1 cellular context compared by ENCODE assay signal in genomic region chr19:38649305-38650179, GRCh38.
A peak's percentile ranks its signal among the peaks of the same experiment; 100 is the strongest.
TF ChIP-seq lines count a peak whose summit lies in the region.

No MANE protein-coding gene starts in this region.

TF ChIP-seq in HepG2, 621 proteins besides CTCF, POLR2A, EP300 and RAD21 (continued from another document and continues in another):
- peak; percentile 88 for TF ChIP-seq PAXIP1 (CRISPR knock-in tag; conservative IDR thresholded peaks at IDR 0.05)
- no peak for TF ChIP-seq CCDC6 (CRISPR knock-in tag; IDR thresholded peaks at IDR 0.05)
- no peak for TF ChIP-seq SYNCRIP (IDR thresholded peaks at IDR 0.05; ENCODE audit: insufficient read depth, low read depth, low read length)
- TF ChIP-seq PRDM15 (CRISPR knock-in tag; IDR thresholded peaks at IDR 0.05), result peak; percentile 66; the same call in 1 of the 2 replicates
- TF ChIP-seq TRAFD1 (CRISPR knock-in tag; IDR thresholded peaks at IDR 0.05; ENCODE audit: borderline replicate concordance), result no peak
- no peak for TF ChIP-seq HNRNPK (IDR thresholded peaks at IDR 0.05; ENCODE audit: low read depth, low read length, poor library complexity, severe bottlenecking)
- no peak for TF ChIP-seq CHCHD3 (CRISPR knock-in tag; IDR thresholded peaks at IDR 0.05)
- 0 out of 2 replicates have a peak, but pooled peaks have one; percentile 47 for TF ChIP-seq ZMYM2 (CRISPR knock-in tag; IDR thresholded peaks at IDR 0.05)
- TF ChIP-seq ZNF34 (CRISPR knock-in tag; IDR thresholded peaks at IDR 0.05; ENCODE audit: borderline replicate concordance), result no peak
- TF ChIP-seq SMYD3 (CRISPR knock-in tag; IDR thresholded peaks at IDR 0.05), result 0 out of 2 replicates have a peak, but pooled peaks have one; percentile 40
- TF ChIP-seq GLMP (CRISPR knock-in tag; IDR thresholded peaks at IDR 0.05; ENCODE audit: borderline replicate concordance), result no peak
- no peak for TF ChIP-seq ZNF224 (CRISPR knock-in tag; IDR thresholded peaks at IDR 0.05)
- TF ChIP-seq ZNF878 (CRISPR knock-in tag; IDR thresholded peaks at IDR 0.05), result 0 out of 2 replicates have a peak, but pooled peaks have one; percentile 27
- no peak for TF ChIP-seq ZNF274 (CRISPR knock-in tag; IDR thresholded peaks at IDR 0.05)
- TF ChIP-seq, protein P1, sequence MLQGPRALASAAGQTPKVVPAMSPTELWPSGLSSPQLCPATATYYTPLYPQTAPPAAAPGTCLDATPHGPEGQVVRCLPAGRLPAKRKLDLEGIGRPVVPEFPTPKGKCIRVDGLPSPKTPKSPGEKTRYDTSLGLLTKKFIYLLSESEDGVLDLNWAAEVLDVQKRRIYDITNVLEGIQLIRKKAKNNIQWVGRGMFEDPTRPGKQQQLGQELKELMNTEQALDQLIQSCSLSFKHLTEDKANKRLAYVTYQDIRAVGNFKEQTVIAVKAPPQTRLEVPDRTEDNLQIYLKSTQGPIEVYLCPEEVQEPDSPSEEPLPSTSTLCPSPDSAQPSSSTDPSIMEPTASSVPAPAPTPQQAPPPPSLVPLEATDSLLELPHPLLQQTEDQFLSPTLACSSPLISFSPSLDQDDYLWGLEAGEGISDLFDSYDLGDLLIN (CRISPR knock-in tag; IDR thresholded peaks at IDR 0.05; ENCODE audit: borderline replicate concordance), result no peak
- TF ChIP-seq SKI (IDR thresholded peaks at IDR 0.05; ENCODE audit: partially characterized antibody), result peak; percentile 29
- TF ChIP-seq PCBP1 (IDR thresholded peaks at IDR 0.05; ENCODE audit: borderline replicate concordance, low read depth, low read length), result no peak
- TF ChIP-seq ZNF703 (CRISPR knock-in tag; IDR thresholded peaks at IDR 0.05; ENCODE audit: borderline replicate concordance), result no peak
- no peak for TF ChIP-seq NFE2L2 (IDR thresholded peaks at IDR 0.05; ENCODE audit: low read length)
- TF ChIP-seq SOX13 (IDR thresholded peaks at IDR 0.05), result no peak
- peak in 1 of 2 experiments; percentile 68; a peak in 2 of 4 replicates for TF ChIP-seq SOX13 (CRISPR knock-in tag; conservative IDR thresholded peaks at IDR 0.05 in 1 of 2, IDR thresholded peaks at IDR 0.05 in 1 of 2)
- TF ChIP-seq ZNF33B (CRISPR knock-in tag; IDR thresholded peaks at IDR 0.05), result peak; percentile 52; the same call in 1 of the 2 replicates
- TF ChIP-seq PHF21A (CRISPR knock-in tag; IDR thresholded peaks at IDR 0.05), result peak; percentile 89
- peak; percentile 26 for TF ChIP-seq PRPF4 (IDR thresholded peaks at IDR 0.05; ENCODE audit: low read depth, low read length, poor library complexity, severe bottlenecking)
- TF ChIP-seq, protein P2, sequence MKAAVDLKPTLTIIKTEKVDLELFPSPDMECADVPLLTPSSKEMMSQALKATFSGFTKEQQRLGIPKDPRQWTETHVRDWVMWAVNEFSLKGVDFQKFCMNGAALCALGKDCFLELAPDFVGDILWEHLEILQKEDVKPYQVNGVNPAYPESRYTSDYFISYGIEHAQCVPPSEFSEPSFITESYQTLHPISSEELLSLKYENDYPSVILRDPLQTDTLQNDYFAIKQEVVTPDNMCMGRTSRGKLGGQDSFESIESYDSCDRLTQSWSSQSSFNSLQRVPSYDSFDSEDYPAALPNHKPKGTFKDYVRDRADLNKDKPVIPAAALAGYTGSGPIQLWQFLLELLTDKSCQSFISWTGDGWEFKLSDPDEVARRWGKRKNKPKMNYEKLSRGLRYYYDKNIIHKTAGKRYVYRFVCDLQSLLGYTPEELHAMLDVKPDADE (CRISPR knock-in tag; IDR thresholded peaks at IDR 0.05), result 0 out of 2 replicates have a peak, but pooled peaks have one; percentile 58
- peak; percentile 61; the same call in 1 of the 2 replicates for TF ChIP-seq SIX1 (CRISPR knock-in tag; IDR thresholded peaks at IDR 0.05; ENCODE audit: borderline replicate concordance)
- TF ChIP-seq RNF219 (CRISPR knock-in tag; IDR thresholded peaks at IDR 0.05), result no peak
- peak; percentile 50; the same call in 1 of the 2 replicates for TF ChIP-seq FOXP4 (CRISPR knock-in tag; IDR thresholded peaks at IDR 0.05)
- no peak for TF ChIP-seq CEBPB (IDR thresholded peaks at IDR 0.05; ENCODE audit: borderline replicate concordance, low read depth, low read length)
- TF ChIP-seq, protein P3, sequence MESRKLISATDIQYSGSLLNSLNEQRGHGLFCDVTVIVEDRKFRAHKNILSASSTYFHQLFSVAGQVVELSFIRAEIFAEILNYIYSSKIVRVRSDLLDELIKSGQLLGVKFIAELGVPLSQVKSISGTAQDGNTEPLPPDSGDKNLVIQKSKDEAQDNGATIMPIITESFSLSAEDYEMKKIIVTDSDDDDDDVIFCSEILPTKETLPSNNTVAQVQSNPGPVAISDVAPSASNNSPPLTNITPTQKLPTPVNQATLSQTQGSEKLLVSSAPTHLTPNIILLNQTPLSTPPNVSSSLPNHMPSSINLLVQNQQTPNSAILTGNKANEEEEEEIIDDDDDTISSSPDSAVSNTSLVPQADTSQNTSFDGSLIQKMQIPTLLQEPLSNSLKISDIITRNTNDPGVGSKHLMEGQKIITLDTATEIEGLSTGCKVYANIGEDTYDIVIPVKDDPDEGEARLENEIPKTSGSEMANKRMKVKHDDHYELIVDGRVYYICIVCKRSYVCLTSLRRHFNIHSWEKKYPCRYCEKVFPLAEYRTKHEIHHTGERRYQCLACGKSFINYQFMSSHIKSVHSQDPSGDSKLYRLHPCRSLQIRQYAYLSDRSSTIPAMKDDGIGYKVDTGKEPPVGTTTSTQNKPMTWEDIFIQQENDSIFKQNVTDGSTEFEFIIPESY (CRISPR knock-in tag; IDR thresholded peaks at IDR 0.05), result no peak
- TF ChIP-seq HDAC6 (IDR thresholded peaks at IDR 0.05; ENCODE audit: low read depth, low read length), result no peak
- TF ChIP-seq ZBTB8A (CRISPR knock-in tag; IDR thresholded peaks at IDR 0.05; ENCODE audit: borderline replicate concordance, low read depth), result no peak
- TF ChIP-seq ZNF496 (CRISPR knock-in tag; IDR thresholded peaks at IDR 0.05; ENCODE audit: insufficient replicate concordance), result no peak
- TF ChIP-seq U2AF1 (optimal IDR thresholded peaks at IDR 0.05; ENCODE audit: low read depth, low read length), result no peak
- TF ChIP-seq, protein P4, sequence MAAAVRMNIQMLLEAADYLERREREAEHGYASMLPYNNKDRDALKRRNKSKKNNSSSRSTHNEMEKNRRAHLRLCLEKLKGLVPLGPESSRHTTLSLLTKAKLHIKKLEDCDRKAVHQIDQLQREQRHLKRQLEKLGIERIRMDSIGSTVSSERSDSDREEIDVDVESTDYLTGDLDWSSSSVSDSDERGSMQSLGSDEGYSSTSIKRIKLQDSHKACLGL (CRISPR knock-in tag; IDR thresholded peaks at IDR 0.05), result no peak
- TF ChIP-seq, protein P5, sequence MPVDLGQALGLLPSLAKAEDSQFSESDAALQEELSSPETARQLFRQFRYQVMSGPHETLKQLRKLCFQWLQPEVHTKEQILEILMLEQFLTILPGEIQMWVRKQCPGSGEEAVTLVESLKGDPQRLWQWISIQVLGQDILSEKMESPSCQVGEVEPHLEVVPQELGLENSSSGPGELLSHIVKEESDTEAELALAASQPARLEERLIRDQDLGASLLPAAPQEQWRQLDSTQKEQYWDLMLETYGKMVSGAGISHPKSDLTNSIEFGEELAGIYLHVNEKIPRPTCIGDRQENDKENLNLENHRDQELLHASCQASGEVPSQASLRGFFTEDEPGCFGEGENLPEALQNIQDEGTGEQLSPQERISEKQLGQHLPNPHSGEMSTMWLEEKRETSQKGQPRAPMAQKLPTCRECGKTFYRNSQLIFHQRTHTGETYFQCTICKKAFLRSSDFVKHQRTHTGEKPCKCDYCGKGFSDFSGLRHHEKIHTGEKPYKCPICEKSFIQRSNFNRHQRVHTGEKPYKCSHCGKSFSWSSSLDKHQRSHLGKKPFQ (CRISPR knock-in tag; IDR thresholded peaks at IDR 0.05; ENCODE audit: insufficient replicate concordance), result no peak
- no peak for TF ChIP-seq ZNF468 (CRISPR knock-in tag; IDR thresholded peaks at IDR 0.05)
- TF ChIP-seq NFYB (CRISPR knock-in tag; IDR thresholded peaks at IDR 0.05), result no peak
